ENCODE assay signal across 8 cellular contexts in genomic region chr18:49813071-49813320, GRCh38. TPM values are rescaled to one million over a fixed set of nuclear protein-coding genes. Genes with fewer than 3 reads are reported as not detected.
DNase-seq lines count a peak whose midpoint lies in the region; ATAC-seq and TF ChIP-seq lines count a peak whose summit lies in the region.

No MANE protein-coding gene starts in this region.

- TF ChIP-seq CTCF in WERI-Rb-1 (IDR thresholded peaks at IDR 0.05; ENCODE audit: low read depth, low read length) = no peak
- no peak for TF ChIP-seq CTCF in fibroblast of the aortic adventitia (IDR thresholded peaks at IDR 0.05; ENCODE audit: insufficient read depth, low read length)
- no peak for TF ChIP-seq CTCF in nephron (IDR thresholded peaks at IDR 0.05; ENCODE audit: unreplicated experiment in 3 of 3)

- peaks cover 26% of the 10 kb centered on the region for H3K9me3 Mint-ChIP-seq in nephron

- H3K36me3 ChIP-seq in HUES64 (ENCODE audit: insufficient read depth, low read length) (peaks cover 13% of the 10 kb centered on the region), WERI-Rb-1 (no peaks in the 10 kb centered on the region; the same call in 1 of the 2 replicates)

- peak overlapping the region; percentile 92 for H3K27ac ChIP-seq in HUES64 (ENCODE audit: low read depth, low read length)
- peak overlapping the region; percentile 96 for H3K27ac ChIP-seq in WERI-Rb-1

- no peaks in the 10 kb centered on the region for H3K27me3 ChIP-seq in HUES64 (ENCODE audit: insufficient read depth, low read length)
- H3K27me3 ChIP-seq in WERI-Rb-1 (ENCODE audit: insufficient read depth, low read depth, severe bottlenecking) = no peaks in the 10 kb centered on the region

- peak overlapping the region; percentile 77 to 94 (median 89) for H3K27ac Mint-ChIP-seq in nephron

- peak overlapping the region; percentile 96 for H3K9ac ChIP-seq in HUES64 (ENCODE audit: low read depth, low read length)

- H3K27me3 Mint-ChIP-seq in nephron (ENCODE audit: low read depth) = no peaks in the 10 kb centered on the region

- peaks cover 48% of the 10 kb centered on the region for H3K36me3 Mint-ChIP-seq in nephron (ENCODE audit: low read depth)

- H3K4me3 Mint-ChIP-seq in nephron = peak overlapping the region; percentile 82 to 99 (median 95)

- 1% methylated on average over 17 of the region's 17 CpGs for WGBS in HUES64

- peaks cover 17% of the 10 kb centered on the region for H3K4me1 ChIP-seq in HUES64 (ENCODE audit: insufficient read depth, low read length)

- H3K4me3 ChIP-seq in HUES64 (ENCODE audit: low read length) (peak overlapping the region; percentile 92), WERI-Rb-1 (ENCODE audit: low read depth, low read length) (peak overlapping the region; percentile 70), fibroblast of the aortic adventitia (ENCODE audit: low read depth, low read length) (peak overlapping the region; percentile 88)

- H3K9me3 ChIP-seq in HUES64 (ENCODE audit: insufficient read depth, low read depth, low read length) (peaks cover 23% of the 10 kb centered on the region), WERI-Rb-1 (ENCODE audit: severe bottlenecking) (peaks cover 9% of the 10 kb centered on the region)

- ATAC-seq in GM21526 (IDR thresholded peaks at IDR 0.05; ENCODE audit: low FRiP score, unreplicated experiment) = peak; percentile 35

- H3K4me1 Mint-ChIP-seq in nephron = peaks cover 33% of the 10 kb centered on the region

- DNase-seq in DMS153 treated with DMSO at 0.1 percent for 48 hours (lab: John Stamatoyannopoulos, UW; ENCODE audit: unreplicated experiment) = peak; percentile 47
- DNase-seq in DMS153 (lab: John Stamatoyannopoulos, UW) = no peak
- DNase-seq in WERI-Rb-1 = peak; percentile 23
- peak; percentile 41 for DNase-seq in fibroblast of the aortic adventitia (ENCODE audit: low read depth)
- no peak for DNase-seq in activated CD4-positive, CD25-positive, alpha-beta regulatory T cell treated with anti-CD3 and anti-CD28 coated beads, Interleukin-2, amount 50 U/mL, for 72 hours

RNA-seq across cellular contexts. Expression of gene ACAA2, which starts 0.3 kb away (rescaled TPM):
- polyA plus RNA-seq in HUES64 (2013, experiment 1 of 2) = 100 TPM
- 91.9 TPM for polyA plus RNA-seq in HUES64 (2013, experiment 2 of 2)
- total RNA-seq in fibroblast of the aortic adventitia (ENCODE audit: low replicate concordance) = 56.8 and 80.1 TPM in 2 replicates

Comparison
In these comparisons a context has a peak if more than half of its experiments do, and no peak if none do; other contexts are left out.
1. DNase-seq: peak in DMS153 treated with DMSO at 0.1 percent for 48 hours (single experiment), WERI-Rb-1 (single experiment) and fibroblast of the aortic adventitia (single experiment); none in DMS153 (single experiment) and activated CD4-positive, CD25-positive, alpha-beta regulatory T cell treated with anti-CD3 and anti-CD28 coated beads, Interleukin-2, amount 50 U/mL, for 72 hours (single experiment).
2. Peak in every context shown above with its lines, with median percentiles within 50 percentile points of each other: H3K4me3 ChIP-seq.